In the genomic region with DNA sequence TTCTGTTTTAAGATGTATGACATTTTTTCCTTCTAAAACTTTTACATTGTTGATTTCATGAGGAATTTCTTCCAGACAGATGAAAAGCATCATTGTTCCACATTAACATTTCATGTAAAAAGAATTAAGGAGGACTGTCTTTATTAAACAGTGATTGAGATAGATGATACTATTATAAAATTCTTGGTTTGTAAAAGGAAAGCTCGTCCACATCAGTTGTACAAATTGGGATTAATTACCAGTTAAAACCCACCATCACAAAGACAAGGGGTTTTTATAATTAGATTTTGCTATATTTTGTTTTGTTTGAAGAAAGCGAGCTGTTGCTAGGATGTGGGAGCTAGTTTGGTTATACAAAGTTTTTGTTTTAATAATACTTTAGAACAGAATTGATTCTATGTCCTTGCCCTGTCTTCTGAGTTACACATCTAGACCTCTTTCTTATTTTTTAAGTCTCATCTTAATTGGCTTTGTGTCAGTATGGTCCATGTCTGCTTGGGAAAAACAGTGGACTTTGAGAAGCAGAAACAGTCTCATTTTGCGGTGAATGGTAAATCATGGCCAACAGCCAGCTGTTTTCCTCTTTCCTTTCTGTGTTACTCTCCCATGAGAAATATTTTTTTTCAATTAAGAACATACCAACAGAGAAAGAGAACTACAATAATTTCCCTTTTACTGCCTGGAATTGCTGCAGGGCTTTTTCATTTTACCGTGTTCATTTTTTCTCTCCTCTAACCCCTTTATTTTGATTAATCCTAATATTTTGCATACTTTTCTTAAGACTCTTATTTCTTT, we compare ENCODE assay signal across 9 cellular contexts. TPM values are rescaled to one million over a fixed set of nuclear protein-coding genes. Genes with fewer than 3 reads are reported as not detected.
A peak's percentile ranks its signal among the peaks of the same experiment; 100 is the strongest.
DNase-seq lines count a peak whose midpoint lies in the region; ATAC-seq and TF ChIP-seq lines count a peak whose summit lies in the region.
"Had no signal": no experiment of that assay in that cellular context is flagged by ENCODE, and none has a peak within 500 bp of the region (broad histone marks: within the 10 kb centered on the region; RNA-seq: fewer than 3 reads in every experiment).

No MANE protein-coding gene starts in this region.

- ATAC-seq in Panc1 = no peak

- H3K27ac Mint-ChIP-seq in Caco-2 (ENCODE audit: unreplicated experiment) = peak overlapping the region; percentile 99

- DNase-seq in Caco-2 (no peak), Panc1 (ENCODE audit: low read depth, low spot score) (no peak), retinal pigment epithelial cell (ENCODE audit: low read depth) (no peak), NCI-H1105 (lab: John Stamatoyannopoulos, UW) (no peak), SIG-M5 treated with dmso at 0.1 percent for 504 hours (lab: John Stamatoyannopoulos, UW; ENCODE audit: unreplicated experiment) (no peak), NCI-H524 (lab: John Stamatoyannopoulos, UW) (no peak)
- no peak for DNase-seq in effector memory CD4-positive, alpha-beta T cell
- no peak for DNase-seq in activated CD4-positive, CD25-positive, alpha-beta regulatory T cell treated with anti-CD3 and anti-CD28 coated beads, Interleukin-2, amount 50 U/mL, for 72 hours
- DNase-seq: retina had no signal

- intact Hi-C loops in Caco-2 (cut with micrococcal nuclease; ENCODE audit: unreplicated experiment) (no loop called here), Panc1 (cut with micrococcal nuclease; ENCODE audit: unreplicated experiment) (no loop called here)

- no peaks in the 10 kb centered on the region for H3K9me3 Mint-ChIP-seq in Caco-2 (ENCODE audit: unreplicated experiment)

- H3K9me3 ChIP-seq in Caco-2 (no peaks in the 10 kb centered on the region), Panc1 (ENCODE audit: control insufficient read depth, insufficient read depth, low read depth, low read length) (no peaks in the 10 kb centered on the region)
- no peaks in the 10 kb centered on the region for H3K9me3 ChIP-seq in effector memory CD4-positive, alpha-beta T cell (ENCODE audit: control insufficient read depth, low read length)

- H3K4me3 Mint-ChIP-seq in Caco-2 (ENCODE audit: unreplicated experiment) = peak overlapping the region; percentile 97

- peaks cover 35% of the 10 kb centered on the region for H3K36me3 Mint-ChIP-seq in Caco-2 (ENCODE audit: insufficient read depth, unreplicated experiment)

- POLR2A ChIA-PET in Caco-2 (lab: Charles Lee) = no interaction called here
- POLR2A ChIA-PET in Panc1 (lab: Charles Lee) = interaction anchor here (0.6 kb wide), 1 partner anchor 615 kb away, joined by 4 read pairs; no protein-coding TSS in a partner anchor

- no peaks in the 10 kb centered on the region for H3K27me3 Mint-ChIP-seq in Caco-2 (ENCODE audit: insufficient read depth, unreplicated experiment)

- in situ Hi-C loops in Panc1 (cut with HindIII; ENCODE audit: low pct_unique_long_range_greater_than_20kb, low sequenced_read_pairs) = no loop called here

- H3K36me3 ChIP-seq in Caco-2 (ENCODE audit: control insufficient read depth, insufficient read depth, low read length) (no peaks in the 10 kb centered on the region), Panc1 (ENCODE audit: control insufficient read depth, insufficient read depth, low read length) (no peaks in the 10 kb centered on the region)
- no peaks in the 10 kb centered on the region for H3K36me3 ChIP-seq in effector memory CD4-positive, alpha-beta T cell (ENCODE audit: control insufficient read depth, insufficient read depth, low read length)

- H3K4me1 ChIP-seq in Caco-2 (peaks cover 40% of the 10 kb centered on the region), Panc1 (ENCODE audit: control insufficient read depth, insufficient read depth, low read length) (peaks cover 72% of the 10 kb centered on the region)
- peaks cover 41% of the 10 kb centered on the region for H3K4me1 ChIP-seq in effector memory CD4-positive, alpha-beta T cell (ENCODE audit: control insufficient read depth, insufficient read depth, low read length, poor library complexity, severe bottlenecking)

- CTCF ChIA-PET in Caco-2 (lab: Charles Lee) (no interaction called here), Panc1 (lab: Charles Lee) (no interaction called here)

- no peaks in the 10 kb centered on the region for H3K27me3 ChIP-seq in Caco-2 (replicated peaks; ENCODE audit: control insufficient read depth, insufficient read depth, low read length)
- H3K27me3 ChIP-seq in Panc1 (ENCODE audit: control insufficient read depth, insufficient read depth, low read length) = no peaks in the 10 kb centered on the region
- H3K27me3 ChIP-seq in effector memory CD4-positive, alpha-beta T cell (replicated peaks; ENCODE audit: control insufficient read depth, insufficient read depth, low read length, poor library complexity, severe bottlenecking) = no peaks in the 10 kb centered on the region

- TF ChIP-seq CTCF in Caco-2 (IDR thresholded peaks at IDR 0.05; ENCODE audit: insufficient read depth in 1 of 2, low read depth in 1 of 2, low read length in 1 of 2, severe bottlenecking in 1 of 2, unreplicated experiment in 1 of 2) (no peak), Panc1 (IDR thresholded peaks at IDR 0.05) (no peak), retinal pigment epithelial cell (conservative IDR thresholded peaks at IDR 0.05; ENCODE audit: low read depth, low read length) (no peak)

- H3K4me3 ChIP-seq in Caco-2 (ENCODE audit: low read depth, low read length) (no peak overlapping the region), Panc1 (ENCODE audit: low read depth in 2 of 2, low read length in 2 of 2) (peak overlapping the region; percentile 24 to 66), retinal pigment epithelial cell (ENCODE audit: low read length) (peak overlapping the region; percentile 6)
- peak overlapping the region; percentile 74 for H3K4me3 ChIP-seq in effector memory CD4-positive, alpha-beta T cell (ENCODE audit: insufficient read depth, low read depth, low read length, poor library complexity, severe bottlenecking)

- BruUV-seq in Caco-2 (replicated peaks; lab: Mats Ljungman, UMichigan) = no TSS peak
- BruUV-seq in Panc1 (replicated peaks; lab: Mats Ljungman, UMichigan) = no TSS peak

- peak overlapping the region; percentile 90 for H3K27ac ChIP-seq in Panc1 (ENCODE audit: low read length)
- peak overlapping the region; percentile 87 for H3K27ac ChIP-seq in effector memory CD4-positive, alpha-beta T cell (ENCODE audit: insufficient read depth, low read length, poor library complexity, severe bottlenecking)

- H3K4me1 Mint-ChIP-seq in Caco-2 (ENCODE audit: low read depth, unreplicated experiment) = peaks cover 41% of the 10 kb centered on the region

RNA-seq across cellular contexts. Expression of gene TES, which starts 3.2 kb away (rescaled TPM):
- total RNA-seq in Caco-2 (2022) = 190 and 207 TPM in 2 replicates
- 99.4 TPM for total RNA-seq in Panc1 (2021; ENCODE audit: unreplicated experiment)
- 84.1 TPM for polyA plus RNA-seq in Panc1 (2012; ENCODE audit: insufficient read length)
